17 cellular contexts compared by ENCODE assay signal in the genomic region with DNA sequence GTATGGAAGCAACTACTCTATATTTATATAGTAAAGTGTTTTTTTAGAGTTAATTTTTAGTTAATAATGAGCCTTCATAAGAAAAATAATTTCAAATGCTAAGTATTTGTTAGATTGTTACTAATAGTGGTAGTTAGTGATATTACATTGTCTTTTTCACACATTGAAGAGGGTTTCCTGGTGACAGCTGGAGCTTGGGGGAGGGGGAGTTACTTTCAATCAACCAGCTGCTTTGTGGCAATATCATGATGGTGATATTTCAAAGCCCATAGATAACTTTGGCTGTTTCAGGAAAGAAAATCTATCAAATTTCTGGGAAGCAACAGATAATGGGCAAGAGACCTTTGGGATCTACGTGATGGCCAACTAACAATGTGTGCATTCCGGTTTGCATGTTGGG. TPM values are rescaled to one million over a fixed set of nuclear protein-coding genes. Genes with fewer than 3 reads are reported as not detected.
A peak's percentile ranks its signal among the peaks of the same experiment; 100 is the strongest.
DNase-seq lines count a peak whose midpoint lies in the region; ATAC-seq, FAIRE-seq and TF ChIP-seq lines count a peak whose summit lies in the region.
"Had no signal": no experiment of that assay in that cellular context is flagged by ENCODE, and none has a peak within 500 bp of the region (broad histone marks: within the 10 kb centered on the region; RNA-seq: fewer than 3 reads in every experiment).

No MANE protein-coding gene starts in this region.

- no peaks in the 10 kb centered on the region for H3K27me3 Mint-ChIP-seq in natural killer cell treated with Interleukin-12 subunit alpha and Interleukin-12 subunit beta and Interleukin-15 and Interleukin-18, amount 100 ng/mL, for 72 hours
- no peaks in the 10 kb centered on the region for H3K27me3 Mint-ChIP-seq in natural killer cell (ENCODE audit: low read depth in 2 of 2)
- no peaks in the 10 kb centered on the region for H3K27me3 Mint-ChIP-seq in activated T-helper 1 cell treated with anti-CD3 and anti-CD28 coated beads, Interleukin-12 subunit alpha, Interleukin-12 subunit beta, Interleukin-2, Interleukin-4 antibody, amounts not matched to agents 30 ng/mL and 10 ng/mL and 1 ng/mL, durations not matched to agents 14 hours and 24 hours and 36 hours (ENCODE audit: insufficient read depth)
- no peaks in the 10 kb centered on the region for H3K27me3 Mint-ChIP-seq in stimulated activated memory B cell treated with anti-CD40 and anti-IgM and Interleukin-4, amounts not matched to agents 10 μg/mL and 1 μg/mL and 100 μg/mL, for 72 hours
- H3K27me3 Mint-ChIP-seq: stimulated activated naive CD8-positive, alpha-beta T cell treated with anti-CD3 and anti-CD28 coated beads, Interleukin-15, Interleukin-2, amounts not matched to agents 100 ng/mL and 50 ng/mL, for 24 hours had no signal

- peak overlapping the region in 1 of 2 donors; percentile 29 for H3K27ac Mint-ChIP-seq in natural killer cell treated with Interleukin-12 subunit alpha and Interleukin-12 subunit beta and Interleukin-15 and Interleukin-18, amount 100 ng/mL, for 72 hours
- H3K27ac Mint-ChIP-seq in natural killer cell: no peak overlapping the region
- H3K27ac Mint-ChIP-seq in activated T-helper 1 cell treated with anti-CD3 and anti-CD28 coated beads, Interleukin-12 subunit alpha, Interleukin-12 subunit beta, Interleukin-2, Interleukin-4 antibody, amounts not matched to agents 30 ng/mL and 10 ng/mL and 1 ng/mL, durations not matched to agents 14 hours and 24 hours and 36 hours: no peak overlapping the region
- H3K27ac Mint-ChIP-seq in stimulated activated memory B cell treated with anti-CD40 and anti-IgM and Interleukin-4, amounts not matched to agents 10 μg/mL and 1 μg/mL and 100 μg/mL, for 72 hours: peak overlapping the region; percentile 99
- H3K27ac Mint-ChIP-seq: mesothelial cell of epicardium had no signal

- no peak for FAIRE-seq in RCC 7860 (lab: Jason Lieb, UNC)
- FAIRE-seq: kidney had no signal

- H3K9me3 Mint-ChIP-seq in natural killer cell treated with Interleukin-12 subunit alpha and Interleukin-12 subunit beta and Interleukin-15 and Interleukin-18, amount 100 ng/mL, for 72 hours: no peaks in the 10 kb centered on the region
- no peaks in the 10 kb centered on the region for H3K9me3 Mint-ChIP-seq in natural killer cell
- no peaks in the 10 kb centered on the region for H3K9me3 Mint-ChIP-seq in activated T-helper 1 cell treated with anti-CD3 and anti-CD28 coated beads, Interleukin-12 subunit alpha, Interleukin-12 subunit beta, Interleukin-2, Interleukin-4 antibody, amounts not matched to agents 30 ng/mL and 10 ng/mL and 1 ng/mL, durations not matched to agents 14 hours and 24 hours and 36 hours
- H3K9me3 Mint-ChIP-seq in stimulated activated memory B cell treated with anti-CD40 and anti-IgM and Interleukin-4, amounts not matched to agents 10 μg/mL and 1 μg/mL and 100 μg/mL, for 72 hours: no peaks in the 10 kb centered on the region

- no peak for DNase-seq in natural killer cell treated with Interleukin-12 subunit alpha and Interleukin-12 subunit beta and Interleukin-15 and Interleukin-18, amount 100 ng/mL, for 72 hours (ENCODE audit: low spot score)
- DNase-seq in natural killer cell: no peak
- peak; percentile 80 for DNase-seq in NCI-H1694 treated with DMSO at 0.1 percent for 48 hours (lab: John Stamatoyannopoulos, UW)
- no peak for DNase-seq in activated T-helper 1 cell treated with anti-CD3 and anti-CD28 coated beads, Interleukin-12 subunit alpha, Interleukin-12 subunit beta, Interleukin-2, Interleukin-4 antibody, amounts not matched to agents 30 ng/mL and 10 ng/mL and 1 ng/mL, durations not matched to agents 14 hours and 24 hours and 36 hours (ENCODE audit: low spot score)
- DNase-seq in HuH-7 (ENCODE audit: low spot score): no peak
- DNase-seq in cerebellar cortex (ENCODE audit: low spot score): no peak
- no peak for DNase-seq in RCC 7860 (ENCODE audit: low spot score)
- DNase-seq: activated CD4-positive, alpha-beta T cell treated with anti-CD3 and anti-CD28 coated beads for 4 hours; DMS79; heart right ventricle; kidney; NCI-H187; NCI-H774 had no signal

- peaks cover 30 to 46% of the 10 kb centered on the region in 2 donors for H3K4me1 Mint-ChIP-seq in natural killer cell treated with Interleukin-12 subunit alpha and Interleukin-12 subunit beta and Interleukin-15 and Interleukin-18, amount 100 ng/mL, for 72 hours (ENCODE audit: low read depth in 2 of 2)
- H3K4me1 Mint-ChIP-seq in natural killer cell: peaks cover 25 to 38% of the 10 kb centered on the region in 2 donors
- peaks cover 54% of the 10 kb centered on the region for H3K4me1 Mint-ChIP-seq in activated T-helper 1 cell treated with anti-CD3 and anti-CD28 coated beads, Interleukin-12 subunit alpha, Interleukin-12 subunit beta, Interleukin-2, Interleukin-4 antibody, amounts not matched to agents 30 ng/mL and 10 ng/mL and 1 ng/mL, durations not matched to agents 14 hours and 24 hours and 36 hours (ENCODE audit: low read depth)
- H3K4me1 Mint-ChIP-seq in stimulated activated memory B cell treated with anti-CD40 and anti-IgM and Interleukin-4, amounts not matched to agents 10 μg/mL and 1 μg/mL and 100 μg/mL, for 72 hours: peaks cover 67% of the 10 kb centered on the region

- intact Hi-C loops in natural killer cell (cut with micrococcal nuclease): no loop called here
- intact Hi-C loops in activated T-helper 1 cell treated with anti-CD3 and anti-CD28 coated beads, Interleukin-12 subunit alpha, Interleukin-12 subunit beta, Interleukin-2, Interleukin-4 antibody, amounts not matched to agents 30 ng/mL and 10 ng/mL and 1 ng/mL, durations not matched to agents 14 hours and 24 hours and 36 hours (cut with micrococcal nuclease): loop anchor here (5.0 kb wide), 5 partner anchors 32 to 1893 kb away; a partner anchor contains a TSS

- peak overlapping the region; percentile 34 for H3K4me3 Mint-ChIP-seq in natural killer cell treated with Interleukin-12 subunit alpha and Interleukin-12 subunit beta and Interleukin-15 and Interleukin-18, amount 100 ng/mL, for 72 hours
- no peak overlapping the region for H3K4me3 Mint-ChIP-seq in natural killer cell
- peak overlapping the region; percentile 33 for H3K4me3 Mint-ChIP-seq in activated T-helper 1 cell treated with anti-CD3 and anti-CD28 coated beads, Interleukin-12 subunit alpha, Interleukin-12 subunit beta, Interleukin-2, Interleukin-4 antibody, amounts not matched to agents 30 ng/mL and 10 ng/mL and 1 ng/mL, durations not matched to agents 14 hours and 24 hours and 36 hours
- H3K4me3 Mint-ChIP-seq in stimulated activated memory B cell treated with anti-CD40 and anti-IgM and Interleukin-4, amounts not matched to agents 10 μg/mL and 1 μg/mL and 100 μg/mL, for 72 hours: no peak overlapping the region
- H3K4me3 Mint-ChIP-seq: mesothelial cell of epicardium had no signal

- ATAC-seq in natural killer cell treated with Interleukin-12 subunit alpha and Interleukin-12 subunit beta and Interleukin-15 and Interleukin-18, amount 100 ng/mL, for 72 hours: no peak
- ATAC-seq in natural killer cell: no peak
- no peak for ATAC-seq in stimulated activated memory B cell treated with anti-CD40 and anti-IgM and Interleukin-4, amounts not matched to agents 10 μg/mL and 1 μg/mL and 100 μg/mL, for 72 hours
- ATAC-seq: esophagus mucosa, heart right ventricle had no signal

- TF ChIP-seq CTCF in natural killer cell (IDR thresholded peaks at IDR 0.05): no peak

- H3K36me3 Mint-ChIP-seq in natural killer cell treated with Interleukin-12 subunit alpha and Interleukin-12 subunit beta and Interleukin-15 and Interleukin-18, amount 100 ng/mL, for 72 hours: peaks cover 30% of the 10 kb centered on the region
- H3K36me3 Mint-ChIP-seq in natural killer cell: no peaks in the 10 kb centered on the region
- H3K36me3 Mint-ChIP-seq in activated T-helper 1 cell treated with anti-CD3 and anti-CD28 coated beads, Interleukin-12 subunit alpha, Interleukin-12 subunit beta, Interleukin-2, Interleukin-4 antibody, amounts not matched to agents 30 ng/mL and 10 ng/mL and 1 ng/mL, durations not matched to agents 14 hours and 24 hours and 36 hours (ENCODE audit: low read depth): peaks cover 37% of the 10 kb centered on the region
- H3K36me3 Mint-ChIP-seq in stimulated activated memory B cell treated with anti-CD40 and anti-IgM and Interleukin-4, amounts not matched to agents 10 μg/mL and 1 μg/mL and 100 μg/mL, for 72 hours: peaks cover 18% of the 10 kb centered on the region

RNA-seq across cellular contexts. Expression of a gene that starts 4.1 kb away (rescaled TPM):
- total RNA-seq in natural killer cell treated with Interleukin-12 subunit alpha and Interleukin-12 subunit beta and Interleukin-15 and Interleukin-18, amount 100 ng/mL, for 72 hours: 10 to 100 TPM; 40.1 to 43.3 TPM
- total RNA-seq in natural killer cell: 10 to 100 TPM; 33.7 to 49.7 (median 47.7) TPM
- 39.9 and 48.0 TPM in 2 replicates for total RNA-seq in activated T-helper 1 cell treated with anti-CD3 and anti-CD28 coated beads, Interleukin-12 subunit alpha, Interleukin-12 subunit beta, Interleukin-2, Interleukin-4 antibody, amounts not matched to agents 30 ng/mL and 10 ng/mL and 1 ng/mL, durations not matched to agents 14 hours and 24 hours and 36 hours

RNA-seq across cellular contexts. Expression of a gene that starts 40.3 kb away (rescaled TPM):
- total RNA-seq in natural killer cell treated with Interleukin-12 subunit alpha and Interleukin-12 subunit beta and Interleukin-15 and Interleukin-18, amount 100 ng/mL, for 72 hours: under 1 TPM; 0.21 to 0.39 TPM
- total RNA-seq in natural killer cell: under 1 TPM; 0.09 to 0.55 (median 0.36) TPM
- total RNA-seq in activated T-helper 1 cell treated with anti-CD3 and anti-CD28 coated beads, Interleukin-12 subunit alpha, Interleukin-12 subunit beta, Interleukin-2, Interleukin-4 antibody, amounts not matched to agents 30 ng/mL and 10 ng/mL and 1 ng/mL, durations not matched to agents 14 hours and 24 hours and 36 hours: 3.8 and 4.2 TPM in 2 replicates

Comparison
In these comparisons a context has a peak if more than half of its experiments do, and no peak if none do; other contexts are left out.
1. H3K4me3 Mint-ChIP-seq: peak in natural killer cell treated with Interleukin-12 subunit alpha and Interleukin-12 subunit beta and Interleukin-15 and Interleukin-18, amount 100 ng/mL, for 72 hours (single experiment) and activated T-helper 1 cell treated with anti-CD3 and anti-CD28 coated beads, Interleukin-12 subunit alpha, Interleukin-12 subunit beta, Interleukin-2, Interleukin-4 antibody, amounts not matched to agents 30 ng/mL and 10 ng/mL and 1 ng/mL, durations not matched to agents 14 hours and 24 hours and 36 hours (single experiment); none in natural killer cell (single experiment) and stimulated activated memory B cell treated with anti-CD40 and anti-IgM and Interleukin-4, amounts not matched to agents 10 μg/mL and 1 μg/mL and 100 μg/mL, for 72 hours (single experiment).